Comparison of ENCODE assay signal across 12 cellular contexts in the genomic region with DNA sequence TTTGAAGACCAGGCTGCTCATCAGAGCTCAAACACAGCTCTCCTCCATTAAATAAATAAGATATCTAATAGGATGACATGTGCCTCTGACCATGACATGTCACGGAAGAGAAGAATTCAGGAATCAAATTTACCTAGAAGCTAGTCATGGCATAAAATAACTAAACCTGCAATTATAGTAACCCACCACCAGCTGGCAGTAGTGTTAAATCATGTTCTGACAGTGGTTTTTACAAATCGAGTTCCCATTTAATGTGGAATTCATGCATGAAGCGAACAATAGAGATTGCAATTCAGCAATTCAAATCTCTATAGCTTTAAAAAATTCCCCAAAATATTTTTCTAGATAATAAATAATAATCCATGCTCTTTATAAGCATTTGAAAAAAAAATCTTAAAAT.
A peak's percentile ranks its signal among the peaks of the same experiment; 100 is the strongest.
DNase-seq lines count a peak whose midpoint lies in the region; ATAC-seq and TF ChIP-seq lines count a peak whose summit lies in the region.
"Had no signal": no experiment of that assay in that cellular context is flagged by ENCODE, and none has a peak within 500 bp of the region (broad histone marks: within the 10 kb centered on the region; RNA-seq: fewer than 3 reads in every experiment).

No MANE protein-coding gene starts in this region.

- peaks cover 8% of the 10 kb centered on the region for H3K9me3 ChIP-seq in PC-9 (ENCODE audit: insufficient read depth, low read depth)

- H4K20me1 ChIP-seq in PC-9 (ENCODE audit: insufficient read depth): 0 out of 2 replicates have a peak, but pooled peaks cover 7% of the 10 kb centered on the region

- ATAC-seq in GM19397 (IDR thresholded peaks at IDR 0.05; ENCODE audit: unreplicated experiment): no peak
- no peak for ATAC-seq in GM21360 (IDR thresholded peaks at IDR 0.05; ENCODE audit: unreplicated experiment)

- BruUV-seq in PC-9 (replicated peaks; lab: Mats Ljungman, UMichigan): no TSS peak

- intact Hi-C loops in PC-9 (cut with micrococcal nuclease; ENCODE audit: unreplicated experiment): no loop called here

- H3K79me2 ChIP-seq in PC-9 (ENCODE audit: low read depth): no peaks in the 10 kb centered on the region

- peak; percentile 11 for TF ChIP-seq CTCF in AG09309 (IDR thresholded peaks at IDR 0.05; ENCODE audit: control insufficient read depth, insufficient read depth, low read depth, low read length, missing control alignments)
- peak; percentile 62; the same call in 1 of the 2 replicates for TF ChIP-seq CTCF in GM12875 (IDR thresholded peaks at IDR 0.05; ENCODE audit: borderline replicate concordance, insufficient read depth, low read depth, low read length)
- peak; percentile 63 for TF ChIP-seq CTCF in PC-9 (conservative IDR thresholded peaks at IDR 0.05)

- DNase-seq in AG09309 (ENCODE audit: low read depth) (no peak), PC-9 (no peak), iPS DF 19.7 (ENCODE audit: low read depth, low spot score) (peak; percentile 20), HuH-7 (ENCODE audit: low spot score) (no peak)
- DNase-seq in activated effector memory CD4-positive, alpha-beta T cell treated with Interleukin-2 at 50 U/mL for 16 hours: no peak
- DNase-seq: activated CD4-positive, alpha-beta T cell treated with anti-CD3 and anti-CD28 coated beads, Interleukin-2, amount 50 U/mL, for 4 hours; NCI-H524; sigmoid colon; stomach had no signal

- H3K9me2 ChIP-seq in PC-9 (ENCODE audit: insufficient read depth): no peaks in the 10 kb centered on the region

- no peaks in the 10 kb centered on the region for H3K27me3 ChIP-seq in PC-9 (ENCODE audit: insufficient read depth, low read depth)
- H3K27me3 ChIP-seq: sigmoid colon had no signal

- CTCF ChIA-PET in PC-9 (lab: Charles Lee): interaction anchor here (0.6 kb wide), 1 partner anchor 366 kb away, joined by 3 read pairs; no protein-coding TSS in a partner anchor

- POLR2A ChIA-PET in PC-9 (lab: Charles Lee; ENCODE audit: unreplicated experiment): no interaction called here

- no peaks in the 10 kb centered on the region for H3F3A ChIP-seq in PC-9 (ENCODE audit: insufficient read depth, low read depth)

- no peak overlapping the region for H2AFZ ChIP-seq in PC-9

- H3K4me2 ChIP-seq in PC-9: no peak overlapping the region

- no peaks in the 10 kb centered on the region for H3K36me3 ChIP-seq in PC-9 (ENCODE audit: low read depth)
- H3K36me3 ChIP-seq: sigmoid colon, stomach had no signal

- H3K27ac ChIP-seq in PC-9: no peak overlapping the region
- H3K27ac ChIP-seq: sigmoid colon, stomach had no signal

- H3K4me3 ChIP-seq in AG09309 (ENCODE audit: control insufficient read depth, low read depth, low read length): no peak overlapping the region
- H3K4me3 ChIP-seq in GM12875 (ENCODE audit: low read depth, low read length): no peak overlapping the region
- no peak overlapping the region for H3K4me3 ChIP-seq in PC-9
- H3K4me3 ChIP-seq: sigmoid colon, stomach had no signal

- H3K4me1 ChIP-seq in PC-9 (replicated peaks; ENCODE audit: insufficient read depth): no peaks in the 10 kb centered on the region
- H3K4me1 ChIP-seq: sigmoid colon, stomach had no signal

Comparison
In these comparisons a context has a peak if more than half of its experiments do, and no peak if none do; other contexts are left out.
1. CTCF ChIP-seq: peak in every context shown above with its lines; median percentile 63 in PC-9; 62 in GM12875; 11 in AG09309.